8 cellular contexts compared by ENCODE assay signal in genomic region chr15:41928637-41929620, GRCh38. TPM values are rescaled to one million over a fixed set of nuclear protein-coding genes. Genes with fewer than 3 reads are reported as not detected.
DNase-seq lines count a peak whose midpoint lies in the region; ATAC-seq and TF ChIP-seq lines count a peak whose summit lies in the region.

No MANE protein-coding gene starts in this region.

- H3K27me3 Mint-ChIP-seq in effector memory CD8-positive, alpha-beta T cell = no peaks in the 10 kb centered on the region
- H3K27me3 Mint-ChIP-seq in stimulated activated memory B cell treated with anti-CD40 and anti-IgM and Interleukin-4, amounts not matched to agents 10 μg/mL and 1 μg/mL and 100 μg/mL, for 72 hours = no peaks in the 10 kb centered on the region

- peak overlapping the region in 1 of 2 donors; percentile 8 for H3K27ac Mint-ChIP-seq in effector memory CD8-positive, alpha-beta T cell
- peak overlapping the region; percentile 58 for H3K27ac Mint-ChIP-seq in stimulated activated memory B cell treated with anti-CD40 and anti-IgM and Interleukin-4, amounts not matched to agents 10 μg/mL and 1 μg/mL and 100 μg/mL, for 72 hours

- H3K27ac ChIP-seq in MM.1S (ENCODE audit: low read length) = no peak overlapping the region

- peaks cover 13 to 14% of the 10 kb centered on the region in 2 donors for H3K4me1 Mint-ChIP-seq in effector memory CD8-positive, alpha-beta T cell (ENCODE audit: low read depth in 2 of 2)
- peaks cover 49% of the 10 kb centered on the region for H3K4me1 Mint-ChIP-seq in stimulated activated memory B cell treated with anti-CD40 and anti-IgM and Interleukin-4, amounts not matched to agents 10 μg/mL and 1 μg/mL and 100 μg/mL, for 72 hours

- no peak overlapping the region for H3K9ac ChIP-seq in MM.1S (ENCODE audit: low read length)

- H3F3A ChIP-seq in MM.1S (ENCODE audit: insufficient read depth, low read length) = no peaks in the 10 kb centered on the region

- no peaks in the 10 kb centered on the region for H3K79me2 ChIP-seq in MM.1S (ENCODE audit: low read length)

- H2AFZ ChIP-seq in MM.1S (ENCODE audit: low read length) = no peak overlapping the region

- H3K27me3 ChIP-seq in BE2C (no peaks in the 10 kb centered on the region), MM.1S (replicated peaks; ENCODE audit: insufficient read depth, low read length) (no peaks in the 10 kb centered on the region)

- peak overlapping the region; percentile 19; the same call in 1 of the 2 replicates for H3K4me3 ChIP-seq in BE2C (ENCODE audit: low read depth, low read length)
- H3K4me3 ChIP-seq in MM.1S (ENCODE audit: low read length) = no peak overlapping the region

- H3K36me3 ChIP-seq in BE2C = no peaks in the 10 kb centered on the region
- H3K36me3 ChIP-seq in MM.1S (replicated peaks; ENCODE audit: insufficient read depth, low read length) = no peaks in the 10 kb centered on the region

- peak; percentile 55 for ATAC-seq in GM19324 (IDR thresholded peaks at IDR 0.05; ENCODE audit: low FRiP score, unreplicated experiment)
- ATAC-seq in HG03139 (IDR thresholded peaks at IDR 0.05; ENCODE audit: unreplicated experiment) = peak; percentile 47
- ATAC-seq in effector memory CD8-positive, alpha-beta T cell (replicated peaks) = peak; percentile 35
- peak; percentile 99 for ATAC-seq in stimulated activated memory B cell treated with anti-CD40 and anti-IgM and Interleukin-4, amounts not matched to agents 10 μg/mL and 1 μg/mL and 100 μg/mL, for 72 hours

- no peaks in the 10 kb centered on the region for H4K20me1 ChIP-seq in MM.1S (ENCODE audit: insufficient read depth, low read length)

- H3K9me3 ChIP-seq in BE2C = no peaks in the 10 kb centered on the region
- H3K9me3 ChIP-seq in MM.1S (replicated peaks; ENCODE audit: insufficient read depth, low read length) = no peaks in the 10 kb centered on the region

- DNase-seq in BE2C (peak; percentile 56), pons (ENCODE audit: low spot score) (no peak), MM.1S (no peak)
- DNase-seq in effector memory CD8-positive, alpha-beta T cell = no peak
- DNase-seq in activated effector memory CD4-positive, alpha-beta T cell treated with Interleukin-2 at 50 U/mL for 16 hours = no peak

- no peaks in the 10 kb centered on the region for H3K9me2 ChIP-seq in MM.1S (replicated peaks; ENCODE audit: insufficient read depth, low read length)

- H3K4me2 ChIP-seq in MM.1S (ENCODE audit: low read depth, low read length) = no peak overlapping the region

- no peaks in the 10 kb centered on the region for H3K9me3 Mint-ChIP-seq in effector memory CD8-positive, alpha-beta T cell
- no peaks in the 10 kb centered on the region for H3K9me3 Mint-ChIP-seq in stimulated activated memory B cell treated with anti-CD40 and anti-IgM and Interleukin-4, amounts not matched to agents 10 μg/mL and 1 μg/mL and 100 μg/mL, for 72 hours

- no peak for TF ChIP-seq CTCF in BE2C (IDR thresholded peaks at IDR 0.05; ENCODE audit: low read depth, low read length)
- TF ChIP-seq CTCF in MM.1S (IDR thresholded peaks at IDR 0.05; ENCODE audit: low read length) = no peak

- peaks cover 24% of the 10 kb centered on the region for H3K36me3 Mint-ChIP-seq in effector memory CD8-positive, alpha-beta T cell (ENCODE audit: insufficient read depth)
- H3K36me3 Mint-ChIP-seq in stimulated activated memory B cell treated with anti-CD40 and anti-IgM and Interleukin-4, amounts not matched to agents 10 μg/mL and 1 μg/mL and 100 μg/mL, for 72 hours = peaks cover 10% of the 10 kb centered on the region

- H3K4me1 ChIP-seq in BE2C = peaks cover 13% of the 10 kb centered on the region
- H3K4me1 ChIP-seq in MM.1S (ENCODE audit: low read length) = no peaks in the 10 kb centered on the region

- no peak overlapping the region for H3K4me3 Mint-ChIP-seq in effector memory CD8-positive, alpha-beta T cell
- H3K4me3 Mint-ChIP-seq in stimulated activated memory B cell treated with anti-CD40 and anti-IgM and Interleukin-4, amounts not matched to agents 10 μg/mL and 1 μg/mL and 100 μg/mL, for 72 hours = peak overlapping the region; percentile 42

RNA-seq across cellular contexts. Expression of gene SPTBN5, which starts 35.1 kb away (rescaled TPM):
- 1.7 TPM for polyA plus RNA-seq in BE2C (2012; ENCODE audit: insufficient read depth, insufficient read length, low read depth)

RNA-seq across cellular contexts. Expression of gene EHD4, which starts 43.4 kb away (rescaled TPM):
- 2.4 TPM for polyA plus RNA-seq in BE2C (2012; ENCODE audit: insufficient read depth, insufficient read length, low read depth)

Comparison
In these comparisons a context has a peak if more than half of its experiments do, and no peak if none do; other contexts are left out.
1. ATAC-seq: peak in every context shown above with its lines; median percentile 99 in stimulated activated memory B cell treated with anti-CD40 and anti-IgM and Interleukin-4, amounts not matched to agents 10 μg/mL and 1 μg/mL and 100 μg/mL, for 72 hours; 55 in GM19324; 47 in HG03139; 35 in effector memory CD8-positive, alpha-beta T cell.